ENCODE assay signal across 19 cellular contexts in genomic region chr5:142311725-142312124, GRCh38. TPM values are rescaled to one million over a fixed set of nuclear protein-coding genes. Genes with fewer than 3 reads are reported as not detected.
DNase-seq lines count a peak whose midpoint lies in the region; ATAC-seq, FAIRE-seq and TF ChIP-seq lines count a peak whose summit lies in the region.
"Had no signal": no experiment of that assay in that cellular context is flagged by ENCODE, and none has a peak within 500 bp of the region (broad histone marks: within the 10 kb centered on the region; RNA-seq: fewer than 3 reads in every experiment).

No MANE protein-coding gene starts in this region.

- FAIRE-seq in HepG2 (lab: Jason Lieb, UNC): no peak
- FAIRE-seq: G401.6, GM12891 had no signal

- peaks cover 57% of the 10 kb centered on the region for H4K20me1 ChIP-seq in HepG2 (ENCODE audit: insufficient read depth, low read length)

- POLR2A ChIA-PET in HepG2 (lab: Yijun Ruan, JAX) (no interaction called here), WTC11 (lab: Charles Lee) (no interaction called here)

- H3K27ac ChIP-seq in HepG2 (ENCODE audit: extremely low read length, insufficient read depth, low read length) (no peak overlapping the region), right lobe of liver (no peak overlapping the region)
- H3K27ac ChIP-seq: C4-2B, HL-60 had no signal

- ATAC-seq in HepG2 (no peak), right lobe of liver (no peak), WTC11 (no peak), HG03439 (IDR thresholded peaks at IDR 0.05; ENCODE audit: unreplicated experiment) (no peak)

- H3K79me2 ChIP-seq in HepG2 (ENCODE audit: insufficient read depth, low read length): peaks cover 66% of the 10 kb centered on the region

- in situ Hi-C loops in HepG2 (cut with HindIII; ENCODE audit: extremely low pct_ligation_motif_present, low pct_unique_long_range_greater_than_20kb): loop anchor here (25.0 kb wide), 1 partner anchor 149 kb away; no protein-coding TSS in a partner anchor

- no peak overlapping the region for H3K9ac ChIP-seq in HepG2 (ENCODE audit: insufficient read depth, low read depth, low read length)

- intact Hi-C loops in HepG2 (cut with micrococcal nuclease; ENCODE audit: unreplicated experiment): no loop called here
- intact Hi-C loops in right lobe of liver (cut with DNase I): no loop called here

- H2AFZ ChIP-seq in HepG2 (ENCODE audit: low read length): no peak overlapping the region

- TF ChIP-seq EP300 in HepG2 (IDR thresholded peaks at IDR 0.05; ENCODE audit: low read depth in 2 of 2, low read length in 2 of 2): no peak
- no peak for TF ChIP-seq EP300 in HepG2 (CRISPR knock-in tag; IDR thresholded peaks at IDR 0.05; ENCODE audit: borderline replicate concordance)

- H3K4me1 Mint-ChIP-seq in WTC11 (peaks cover 89% of the 10 kb centered on the region), nephron progenitor cell (peaks cover 87% of the 10 kb centered on the region), osteocyte (ENCODE audit: unreplicated experiment) (peaks cover 15% of the 10 kb centered on the region)

- H3K27ac Mint-ChIP-seq in WTC11 (peak overlapping the region; percentile 95), nephron progenitor cell (peak overlapping the region; percentile 93), osteocyte (ENCODE audit: unreplicated experiment) (no peak overlapping the region)
- H3K27ac Mint-ChIP-seq: CD4-positive, alpha-beta memory T cell; HFFc6 had no signal

- TF ChIP-seq RAD21 in HepG2 (CRISPR knock-in tag; IDR thresholded peaks at IDR 0.05): no peak

- peaks cover 38 to 57% of the 10 kb centered on the region in 2 experiments for H3K36me3 ChIP-seq in HepG2 (replicated peaks in 1 of 2; ENCODE audit: control insufficient read depth in 1 of 2, insufficient read depth in 2 of 2, low read length in 2 of 2)
- H3K36me3 ChIP-seq in right lobe of liver: peaks cover 0 to 8% (median 0%) of the 10 kb centered on the region in 4 donors

- CTCF ChIA-PET in HepG2 (lab: Yijun Ruan, JAX; ENCODE audit: low intra/inter-chr PET ratio, low total read pairs): no interaction called here
- CTCF ChIA-PET in WTC11 (lab: Charles Lee): interaction anchor here (0.9 kb wide), 1 partner anchor 159 kb away, joined by 6 read pairs; no protein-coding TSS in a partner anchor

- H3K4me1 ChIP-seq in HepG2 (ENCODE audit: insufficient read depth, low read length) (peaks cover 63% of the 10 kb centered on the region), right lobe of liver (peaks cover 0 to 1% (median 0%) of the 10 kb centered on the region in 4 donors)

- H3K27me3 ChIP-seq in HepG2 (ENCODE audit: control insufficient read depth in 1 of 2, insufficient read depth in 2 of 2, low read length in 2 of 2): no peaks in the 10 kb centered on the region; a peak in 1 of 5 replicates
- no peaks in the 10 kb centered on the region for H3K27me3 ChIP-seq in right lobe of liver

- no peak overlapping the region for H3K4me2 ChIP-seq in HepG2 (ENCODE audit: low read depth, low read length)

- no peaks in the 10 kb centered on the region for H3K9me3 ChIP-seq in HepG2 (ENCODE audit: low read length)
- no peaks in the 10 kb centered on the region for H3K9me3 ChIP-seq in right lobe of liver

- BruUV-seq in HepG2 (replicated peaks; lab: Mats Ljungman, UMichigan): no TSS peak

- H3K4me3 ChIP-seq in HepG2 (replicated peaks in 1 of 3; ENCODE audit: insufficient read depth in 1 of 3, low read depth in 2 of 3, low read length in 3 of 3): no peak overlapping the region
- no peak overlapping the region for H3K4me3 ChIP-seq in right lobe of liver

- TF ChIP-seq CTCF in HepG2 (CRISPR knock-in tag; IDR thresholded peaks at IDR 0.05): no peak
- TF ChIP-seq CTCF in right lobe of liver (IDR thresholded peaks at IDR 0.05): no peak
- no peak for TF ChIP-seq CTCF in WTC11 (IDR thresholded peaks at IDR 0.05)
- no peak for TF ChIP-seq CTCF in nephron progenitor cell (IDR thresholded peaks at IDR 0.05)
- TF ChIP-seq CTCF in osteocyte (IDR thresholded peaks at IDR 0.05): no peak

- TF ChIP-seq POLR2A in HepG2 (IDR thresholded peaks at IDR 0.05; ENCODE audit: insufficient read depth in 1 of 2, low read depth in 2 of 2, low read length in 2 of 2) (no peak), right lobe of liver (IDR thresholded peaks at IDR 0.05) (no peak)

- H3K27me3 Mint-ChIP-seq in WTC11 (ENCODE audit: low read depth) (no peaks in the 10 kb centered on the region), nephron progenitor cell (ENCODE audit: low read depth, poor library complexity) (no peaks in the 10 kb centered on the region), osteocyte (ENCODE audit: unreplicated experiment) (no peaks in the 10 kb centered on the region)

- no peak for DNase-seq in HepG2 (ENCODE audit: low spot score)
- no peak for DNase-seq in right lobe of liver
- DNase-seq in WTC11 (ENCODE audit: low spot score): no peak
- no peak for DNase-seq in nephron progenitor cell
- no peak for DNase-seq in osteocyte (ENCODE audit: extremely low spot score, unreplicated experiment)
- no peak for DNase-seq in DMS79 treated with DMSO at 0.1 percent for 48 hours (lab: John Stamatoyannopoulos, UW)
- DNase-seq: ACHN; CD4-positive, alpha-beta memory T cell; DMS79; EL; GOT3; HCEC 1CT; HFFc6; KG1 had no signal

- 80% methylated on average over 7 of the region's 7 CpGs for WGBS in HepG2 (ENCODE audit: low lambda C conversion rate)
- 69% methylated on average over 3 of the region's 7 CpGs for WGBS in right lobe of liver (ENCODE audit: insufficient coverage, low coverage, low lambda C conversion rate, missing lambda C conversion rate)

- no peak overlapping the region for H3K4me3 Mint-ChIP-seq in WTC11
- H3K4me3 Mint-ChIP-seq in nephron progenitor cell: no peak overlapping the region
- no peak overlapping the region for H3K4me3 Mint-ChIP-seq in osteocyte (ENCODE audit: unreplicated experiment)
- H3K4me3 Mint-ChIP-seq: CD4-positive, alpha-beta memory T cell; HFFc6 had no signal

- H3K36me3 Mint-ChIP-seq in WTC11: peaks cover 64% of the 10 kb centered on the region
- H3K36me3 Mint-ChIP-seq in nephron progenitor cell (ENCODE audit: low read depth): peaks cover 75% of the 10 kb centered on the region
- peaks cover 27% of the 10 kb centered on the region for H3K36me3 Mint-ChIP-seq in osteocyte (ENCODE audit: unreplicated experiment)
- H3K36me3 Mint-ChIP-seq: CD4-positive, alpha-beta memory T cell had no signal

- no peaks in the 10 kb centered on the region for H3K9me3 Mint-ChIP-seq in WTC11
- H3K9me3 Mint-ChIP-seq in nephron progenitor cell: no peaks in the 10 kb centered on the region
- H3K9me3 Mint-ChIP-seq in osteocyte (ENCODE audit: unreplicated experiment): no peaks in the 10 kb centered on the region
- H3K9me3 Mint-ChIP-seq: CD4-positive, alpha-beta memory T cell; HFFc6 had no signal

TF ChIP-seq in HepG2, 621 proteins besides CTCF, POLR2A, EP300 and RAD21 (continues in another document):
- no peak for TF ChIP-seq SRSF9 (IDR thresholded peaks at IDR 0.05; ENCODE audit: borderline replicate concordance, insufficient read depth, low read depth, low read length, poor library complexity, severe bottlenecking)
- no peak for TF ChIP-seq ETS1 (CRISPR knock-in tag; IDR thresholded peaks at IDR 0.05)

TF ChIP-seq in WTC11, 78 proteins besides CTCF, POLR2A, EP300 and RAD21 (continues in another document):
- no peak for TF ChIP-seq TEAD1 (CRISPR knock-in tag; IDR thresholded peaks at IDR 0.05)
- no peak for TF ChIP-seq PREB (CRISPR knock-in tag; IDR thresholded peaks at IDR 0.05; ENCODE audit: borderline replicate concordance)
- TF ChIP-seq ZNF396 (CRISPR knock-in tag; IDR thresholded peaks at IDR 0.05; ENCODE audit: borderline replicate concordance): no peak
- no peak for TF ChIP-seq KAT7 (CRISPR knock-in tag; IDR thresholded peaks at IDR 0.05; ENCODE audit: borderline replicate concordance)

RNA-seq across cellular contexts. Expression of gene SPRY4, which starts 13.1 kb away (rescaled TPM):
- total RNA-seq in HepG2 (2016; rRNA removed; fragmentation: Illumina TruSeq; extraction: Trizol): 8.9 and 9.0 TPM in 2 replicates
- total RNA-seq in HepG2 (2016; cell fraction: cytosol; rRNA removed; fragmentation: Illumina TruSeq; extraction: Trizol; ENCODE audit: low read depth): 1.6 and 1.8 TPM in 2 replicates
- total RNA-seq in HepG2 (2016; cell fraction: insoluble cytoplasmic fraction; rRNA removed; fragmentation: Illumina TruSeq; extraction: Trizol): 8.3 and 8.7 TPM in 2 replicates
- total RNA-seq in HepG2 (2016; cell fraction: membrane; rRNA removed; fragmentation: Illumina TruSeq; extraction: Trizol): 5.8 and 6.0 TPM in 2 replicates
- total RNA-seq in HepG2 (2016; cell fraction: nucleus; rRNA removed; fragmentation: Illumina TruSeq; extraction: Trizol): 12.5 and 16.8 TPM in 2 replicates
- 17.8 and 19.2 TPM in 2 replicates for polyA plus RNA-seq in HepG2 (2011; rRNA removed)
- 10.9 and 12.6 TPM in 2 replicates for polyA plus RNA-seq in HepG2 (2011; cell fraction: cytosol; rRNA removed)
- 61.0 and 63.7 TPM in 2 replicates for polyA plus RNA-seq in HepG2 (2011; cell fraction: nucleus; rRNA removed)
- 10.0 and 17.2 TPM in 2 replicates for polyA plus RNA-seq in HepG2 (2012)
- 0.37 and 0.40 TPM in 2 replicates for polyA plus RNA-seq in HepG2 (2016; cell fraction: cytosol; fragmentation: Illumina TruSeq; extraction: Trizol; ENCODE audit: low read depth)
- 6.9 and 9.0 TPM in 2 replicates for polyA plus RNA-seq in HepG2 (2016; cell fraction: insoluble cytoplasmic fraction; fragmentation: Illumina TruSeq; extraction: Trizol; ENCODE audit: low read depth)
- polyA plus RNA-seq in HepG2 (2016; cell fraction: membrane; fragmentation: Illumina TruSeq; extraction: Trizol; ENCODE audit: low read depth): 2.0 and 2.1 TPM in 2 replicates
- 21.3 and 22.7 TPM in 2 replicates for polyA plus RNA-seq in HepG2 (2016; cell fraction: nucleus; fragmentation: Illumina TruSeq; extraction: Trizol; ENCODE audit: insufficient read depth, low read depth)
- 0.09 and 81.1 TPM in 2 replicates for polyA minus RNA-seq in HepG2 (2011; rRNA and poly(A)+ RNA removed; ENCODE audit: low replicate concordance)
- polyA minus RNA-seq in HepG2 (2011; cell fraction: cytosol; rRNA and poly(A)+ RNA removed): 21.7 and 22.2 TPM in 2 replicates
- polyA minus RNA-seq in HepG2 (2011; cell fraction: nucleus; rRNA and poly(A)+ RNA removed): 40.0 and 40.4 TPM in 2 replicates
- 10 to 100 TPM in 2 of 6 experiments, 1 to 10 TPM in 4; 3.9 to 11.6 (median 7.3) TPM for total RNA-seq in right lobe of liver
- 99.6 to 140 TPM (median 103 TPM) in 3 replicates for total RNA-seq in WTC11 (2021)
- 12.0 and 15.6 TPM in 2 replicates for total RNA-seq in osteocyte
- total RNA-seq: CD4-positive, alpha-beta memory T cell had no signal
- polyA plus RNA-seq: CD4-positive, alpha-beta memory T cell had no signal
